In the genomic region with DNA sequence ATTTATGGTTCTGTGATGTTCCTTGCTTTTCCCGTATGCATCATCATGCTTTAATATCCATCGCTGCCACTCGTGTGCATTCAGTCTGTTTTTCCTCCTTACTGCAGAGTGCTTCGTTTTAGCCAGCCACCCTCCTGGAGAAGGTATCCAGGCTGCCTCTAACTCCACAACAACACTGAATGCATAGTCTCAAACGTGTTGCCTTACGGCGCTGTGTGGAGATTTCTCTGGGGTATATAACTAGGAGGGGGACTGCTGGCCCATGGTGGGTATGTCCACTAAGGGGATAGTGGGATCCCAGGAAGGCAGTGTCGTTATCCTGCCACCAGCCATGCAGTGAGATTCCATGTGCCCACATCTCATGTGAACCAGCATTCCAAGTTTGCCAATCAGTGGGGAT, we compare ENCODE assay signal across 37 cellular contexts. TPM values are rescaled to one million over a fixed set of nuclear protein-coding genes. Genes with fewer than 3 reads are reported as not detected.
"Had no signal": no experiment of that assay in that cellular context is flagged by ENCODE, and none has a peak within 500 bp of the region (broad histone marks: within the 10 kb centered on the region; RNA-seq: fewer than 3 reads in every experiment).

No MANE protein-coding gene starts in this region.

- FAIRE-seq: astrocyte, RCC 7860 had no signal

- H3K36me3 ChIP-seq: adrenal gland, breast epithelium had no signal

- DNase-seq: activated B cell treated with CpG ODN at 0.5 μM for 24 hours; activated CD4-positive, alpha-beta memory T cell treated with anti-CD3 and anti-CD28 coated beads for 36 hours; activated CD4-positive, alpha-beta T cell treated with anti-CD3 and anti-CD28 coated beads for 4 hours; activated CD4-positive, alpha-beta T cell treated with anti-CD3 and anti-CD28 coated beads, Interleukin-2, amount 50 U/mL, for 1 hour; activated CD4-positive, CD25-positive, alpha-beta regulatory T cell treated with anti-CD3 and anti-CD28 coated beads, Interleukin-2, amount 50 U/mL, for 72 hours; activated gamma-delta T cell; activated naive CD4-positive, alpha-beta T cell treated with Interleukin-2 at 50 U/mL for 16 hours; activated T-cell treated with anti-CD3 and anti-CD28 coated beads, Interleukin-2, amount 50 U/mL, for 1 hour; activated T-cell treated with anti-CD3 and anti-CD28 coated beads, Interleukin-2, amount 50 U/mL, for 72 hours; adrenal gland; body of pancreas; caudate nucleus; cerebellar nuclear complex; MM.1S; MV-4-11; NCI-H1092; NCI-H1436 treated with DMSO at 0.1 percent for 48 hours; NCI-H187; NCI-H2029 treated with DMSO at 0.1 percent for 48 hours; NCI-H2107; NCI-H2171; NCI-H510A; NCI-H526; NCI-H748 treated with DMSO at 0.1 percent for 48 hours; NK-92 treated with Interleukin-12 subunit alpha and Interleukin-12 subunit beta, amount 100 ng/mL, for 24 hours; PC-9; SW 1271; T-helper 1 cell; T-helper 2 cell; T-helper 9 cell had no signal

- H2AFZ ChIP-seq: PC-9 had no signal

- H3K27ac ChIP-seq: adrenal gland, body of pancreas, breast epithelium, KMS-11, PC-9, RWPE1, VCaP had no signal

- H3K9me3 ChIP-seq: adrenal gland, body of pancreas, breast epithelium had no signal

- H3K4me2 ChIP-seq: KMS-11, PC-9 had no signal

- H3K4me3 ChIP-seq: adrenal gland, body of pancreas, breast epithelium, PC-9 had no signal

RNA-seq across cellular contexts. Expression of gene BTNL9, which starts 16.4 kb away (rescaled TPM):
- total RNA-seq: activated CD4-positive, alpha-beta memory T cell treated with anti-CD3 and anti-CD28 coated beads for 36 hours; astrocyte; LHCN-M2; PC-9 had no signal
